8 cellular contexts compared by ENCODE assay signal in the genomic region with DNA sequence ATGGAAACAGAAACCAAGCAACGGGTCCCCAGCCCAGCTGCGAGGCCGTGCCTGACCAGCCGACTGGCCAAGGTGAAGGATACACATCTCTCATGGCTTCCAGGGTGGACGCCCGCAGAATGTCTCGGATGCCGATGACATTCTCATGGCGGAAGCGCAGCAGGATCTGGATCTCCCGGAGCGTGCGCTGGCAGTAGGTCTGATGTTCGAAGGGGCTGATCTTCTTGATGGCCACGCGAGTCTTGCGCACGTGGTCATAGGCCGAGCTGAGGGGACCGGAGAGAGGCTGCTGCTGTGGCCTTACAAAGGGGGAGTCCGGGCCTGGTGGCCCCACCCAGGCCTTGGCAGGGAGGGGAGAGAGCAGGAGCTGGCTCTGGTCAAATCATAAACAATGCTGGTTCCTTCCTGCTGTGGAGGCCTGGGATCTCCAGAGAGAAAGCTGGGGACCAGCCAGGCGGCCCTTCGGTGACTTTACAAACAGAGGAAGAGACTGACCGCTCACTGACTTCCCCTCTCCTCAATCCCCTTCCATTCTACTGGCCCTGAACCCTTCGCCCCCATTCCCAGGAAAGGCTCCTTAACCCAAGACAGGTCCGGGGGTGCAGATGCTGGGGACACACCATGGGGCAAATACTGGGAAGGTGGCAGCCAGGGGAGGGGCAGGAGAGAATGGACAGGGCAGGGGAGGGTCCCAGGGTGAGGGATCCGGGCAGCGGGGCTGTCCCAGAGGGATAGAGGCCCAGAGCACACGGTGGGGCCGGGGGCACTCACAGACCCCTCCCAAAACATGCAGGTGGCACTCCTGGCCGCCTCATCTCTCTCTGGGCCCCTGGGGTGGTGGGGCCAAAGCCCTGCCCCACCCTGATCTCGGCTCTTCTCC. TPM values are rescaled to one million over a fixed set of nuclear protein-coding genes. Genes with fewer than 3 reads are reported as not detected.
A peak's percentile ranks its signal among the peaks of the same experiment; 100 is the strongest.
DNase-seq lines count a peak whose midpoint lies in the region; ATAC-seq and TF ChIP-seq lines count a peak whose summit lies in the region.

No MANE protein-coding gene starts in this region.

- CTCF ChIA-PET in SK-N-SH (lab: Yijun Ruan, JAX) = interaction anchor here (0.8 to 2.3 kb wide), 2 partner anchors 9 to 90 kb away, joined by 3 to 11 read pairs; partner anchors contain the start of gene GDPD3

- H3K9me3 ChIP-seq in SK-N-SH = no peaks in the 10 kb centered on the region
- no peaks in the 10 kb centered on the region for H3K9me3 ChIP-seq in left lung
- no peaks in the 10 kb centered on the region for H3K9me3 ChIP-seq in suprapubic skin

- TF ChIP-seq EP300 in SK-N-SH (IDR thresholded peaks at IDR 0.05; ENCODE audit: borderline replicate concordance in 1 of 2, low read depth in 1 of 2, low read length in 1 of 2) (no peak), suprapubic skin (IDR thresholded peaks at IDR 0.05) (no peak)

- no peak for TF ChIP-seq POLR2A in suprapubic skin (IDR thresholded peaks at IDR 0.05)

- H4K20me1 ChIP-seq in SK-N-SH (ENCODE audit: insufficient read depth) = no peaks in the 10 kb centered on the region

- H3K79me2 ChIP-seq in SK-N-SH (ENCODE audit: insufficient read depth) = no peaks in the 10 kb centered on the region

- H3K27me3 ChIP-seq in SK-N-SH (ENCODE audit: insufficient read depth) = no peaks in the 10 kb centered on the region
- no peaks in the 10 kb centered on the region for H3K27me3 ChIP-seq in left lung
- H3K27me3 ChIP-seq in suprapubic skin = no peaks in the 10 kb centered on the region

- H3K9ac ChIP-seq in SK-N-SH = peak overlapping the region; percentile 68

- 91% methylated on average over 25 of the region's 32 CpGs for WGBS in SK-N-SH (ENCODE audit: low lambda C conversion rate)
- 61% methylated on average over 18 of the region's 32 CpGs for WGBS in suprapubic skin

- intact Hi-C loops in left lung (cut with DNase I) = no loop called here

- H3K4me2 ChIP-seq in SK-N-SH = peak overlapping the region; percentile 97

- POLR2A ChIA-PET in SK-N-SH (lab: Yijun Ruan, JAX) = no interaction called here

- ATAC-seq in SK-N-SH treated with all-trans-retinoic acid at 6 μM for 48 hours (no peak), left lung (peak; percentile 14)

- peak overlapping the region; percentile 65 to 70 for H3K4me3 ChIP-seq in SK-N-SH (ENCODE audit: low read depth in 2 of 2, low read length in 1 of 2)
- H3K4me3 ChIP-seq in cardiac fibroblast (replicated peaks in 1 of 2; ENCODE audit: low read depth in 2 of 2, low read length in 2 of 2) = peak overlapping the region; percentile 87 to 90
- peak overlapping the region; percentile 74 to 93 for H3K4me3 ChIP-seq in left lung
- H3K4me3 ChIP-seq in suprapubic skin = peak overlapping the region; percentile 61

- H2AFZ ChIP-seq in SK-N-SH (ENCODE audit: low read depth) = peak overlapping the region; percentile 85; the same call in 1 of the 2 replicates

- DNase-seq in SK-N-SH (peak; percentile 43), cardiac fibroblast (ENCODE audit: low read depth in 2 of 2) (peak; percentile 49 to 66), left lung (peak; percentile 43 to 80), suprapubic skin (ENCODE audit: low spot score in 2 of 2) (peak in 1 of 2 donors; percentile 71), NCI-H2029 (lab: John Stamatoyannopoulos, UW) (no peak), dedifferentiated amniotic fluid mesenchymal stem cell (ENCODE audit: extremely low spot score) (no peak), occipital lobe (lab: John Stamatoyannopoulos, UW) (no peak)

- H3K4me1 ChIP-seq in SK-N-SH (ENCODE audit: control insufficient read depth in 1 of 2, insufficient read depth in 2 of 2, low read depth in 1 of 2, low read length in 1 of 2) (peaks cover 9 to 11% of the 10 kb centered on the region in 2 experiments; a peak in 3 of 4 replicates), left lung (peaks cover 7 to 36% of the 10 kb centered on the region in 2 donors), suprapubic skin (peaks cover 30% of the 10 kb centered on the region)

- H3K27ac ChIP-seq in SK-N-SH (ENCODE audit: low read depth in 2 of 2, low read length in 1 of 2) (peak overlapping the region in 1 of 2 experiments; percentile 54; a peak in 1 of 4 replicates), left lung (peak overlapping the region; percentile 87), suprapubic skin (peak overlapping the region; percentile 90)

- H3K36me3 ChIP-seq in SK-N-SH (replicated peaks in 1 of 2; ENCODE audit: control insufficient read depth in 1 of 2, insufficient read depth in 2 of 2, low read length in 1 of 2) (peaks cover 0 to 6% of the 10 kb centered on the region in 2 experiments), left lung (peaks cover 0 to 32% of the 10 kb centered on the region in 2 donors), suprapubic skin (peaks cover 27% of the 10 kb centered on the region)

- peaks cover 14% of the 10 kb centered on the region for H3F3A ChIP-seq in SK-N-SH (replicated peaks; ENCODE audit: insufficient read depth)

- no peak for TF ChIP-seq CTCF in SK-N-SH (IDR thresholded peaks at IDR 0.05)
- no peak for TF ChIP-seq CTCF in cardiac fibroblast (IDR thresholded peaks at IDR 0.05; ENCODE audit: low read depth, low read length)
- no peak for TF ChIP-seq CTCF in left lung (IDR thresholded peaks at IDR 0.05)
- TF ChIP-seq CTCF in suprapubic skin (IDR thresholded peaks at IDR 0.05) = no peak

- H3K9me2 ChIP-seq in SK-N-SH = no peaks in the 10 kb centered on the region

- no peak for TF ChIP-seq RAD21 in SK-N-SH (IDR thresholded peaks at IDR 0.05; ENCODE audit: low read length)

TF ChIP-seq in SK-N-SH, 30 proteins besides CTCF, POLR2A, EP300 and RAD21 (continues in another document):
- TF ChIP-seq, protein P1, sequence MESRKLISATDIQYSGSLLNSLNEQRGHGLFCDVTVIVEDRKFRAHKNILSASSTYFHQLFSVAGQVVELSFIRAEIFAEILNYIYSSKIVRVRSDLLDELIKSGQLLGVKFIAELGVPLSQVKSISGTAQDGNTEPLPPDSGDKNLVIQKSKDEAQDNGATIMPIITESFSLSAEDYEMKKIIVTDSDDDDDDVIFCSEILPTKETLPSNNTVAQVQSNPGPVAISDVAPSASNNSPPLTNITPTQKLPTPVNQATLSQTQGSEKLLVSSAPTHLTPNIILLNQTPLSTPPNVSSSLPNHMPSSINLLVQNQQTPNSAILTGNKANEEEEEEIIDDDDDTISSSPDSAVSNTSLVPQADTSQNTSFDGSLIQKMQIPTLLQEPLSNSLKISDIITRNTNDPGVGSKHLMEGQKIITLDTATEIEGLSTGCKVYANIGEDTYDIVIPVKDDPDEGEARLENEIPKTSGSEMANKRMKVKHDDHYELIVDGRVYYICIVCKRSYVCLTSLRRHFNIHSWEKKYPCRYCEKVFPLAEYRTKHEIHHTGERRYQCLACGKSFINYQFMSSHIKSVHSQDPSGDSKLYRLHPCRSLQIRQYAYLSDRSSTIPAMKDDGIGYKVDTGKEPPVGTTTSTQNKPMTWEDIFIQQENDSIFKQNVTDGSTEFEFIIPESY (IDR thresholded peaks at IDR 0.05; ENCODE audit: borderline replicate concordance, low read depth) = no peak

TF ChIP-seq in SK-N-SH treated with all-trans-retinoic acid at 6 μM for 48 hours, 23 proteins besides CTCF, POLR2A, EP300 and RAD21:
- TF ChIP-seq ZFP3 (CRISPR knock-in tag; IDR thresholded peaks at IDR 0.05) = no peak
- TF ChIP-seq SNAI2 (CRISPR knock-in tag; IDR thresholded peaks at IDR 0.05) = no peak
- TF ChIP-seq CSDC2 (CRISPR knock-in tag; IDR thresholded peaks at IDR 0.05) = no peak
- no peak for TF ChIP-seq BACH2 (CRISPR knock-in tag; IDR thresholded peaks at IDR 0.05; ENCODE audit: borderline replicate concordance)
- TF ChIP-seq ZFP30 (CRISPR knock-in tag; IDR thresholded peaks at IDR 0.05) = no peak
- no peak for TF ChIP-seq TCF4 (CRISPR knock-in tag; IDR thresholded peaks at IDR 0.05; ENCODE audit: borderline replicate concordance)
- no peak for TF ChIP-seq TOX (CRISPR knock-in tag; IDR thresholded peaks at IDR 0.05; ENCODE audit: borderline replicate concordance)
- TF ChIP-seq OSR1 (CRISPR knock-in tag; IDR thresholded peaks at IDR 0.05) = no peak
- no peak for TF ChIP-seq ISL1 (CRISPR knock-in tag; IDR thresholded peaks at IDR 0.05)

RNA-seq across cellular contexts. Expression of gene MAPK3, which starts 1.0 kb away (rescaled TPM):
- polyA plus RNA-seq in SK-N-SH (2012; rRNA removed) = 65.6 and 67.3 TPM in 2 replicates
- polyA plus RNA-seq in SK-N-SH (2012; cell fraction: cytosol; rRNA removed) = 43.2 and 51.4 TPM in 2 replicates
- 77.9 and 84.2 TPM in 2 replicates for polyA plus RNA-seq in SK-N-SH (2012; cell fraction: nucleus; rRNA removed)
- total RNA-seq in left lung (10 to 100 TPM; 70.1 to 95.1 TPM), suprapubic skin (10 to 100 TPM; 34.1 to 62.4 (median 60.1) TPM), occipital lobe (25.7 TPM)

RNA-seq across cellular contexts. Expression of gene GDPD3, which starts 8.6 kb away (rescaled TPM):
- polyA plus RNA-seq in SK-N-SH (2012; rRNA removed) = 1.5 and 2.3 TPM in 2 replicates
- 0.54 and 0.60 TPM in 2 replicates for polyA plus RNA-seq in SK-N-SH (2012; cell fraction: cytosol; rRNA removed)
- polyA plus RNA-seq in SK-N-SH (2012; cell fraction: nucleus; rRNA removed) = 19.2 and 22.3 TPM in 2 replicates
- 1 to 10 TPM; 5.6 to 9.0 TPM for total RNA-seq in left lung
- total RNA-seq in suprapubic skin = 10 to 100 TPM in 3 of 4 donors, 1 to 10 TPM in 1; 8.7 to 40.0 (median 12.5) TPM
- 0.47 TPM for total RNA-seq in occipital lobe

RNA-seq across cellular contexts. Expression of gene YPEL3, which starts 26.0 kb away (rescaled TPM):
- 24.5 and 36.6 TPM in 2 replicates for polyA plus RNA-seq in SK-N-SH (2012; rRNA removed)
- 18.7 and 27.1 TPM in 2 replicates for polyA plus RNA-seq in SK-N-SH (2012; cell fraction: cytosol; rRNA removed)
- polyA plus RNA-seq in SK-N-SH (2012; cell fraction: nucleus; rRNA removed) = 65.2 and 90.5 TPM in 2 replicates
- total RNA-seq in left lung = 10 to 100 TPM; 57.5 to 79.5 TPM
- 100 to 1,000 TPM; 138 to 197 (median 195) TPM for total RNA-seq in suprapubic skin
- 21.1 TPM for total RNA-seq in occipital lobe

RNA-seq across cellular contexts. Expression of gene TBX6, which starts 30.3 kb away (rescaled TPM):
- polyA plus RNA-seq in SK-N-SH (2012; rRNA removed) = 0.16 and 0.18 TPM in 2 replicates
- polyA plus RNA-seq in SK-N-SH (2012; cell fraction: cytosol; rRNA removed) = 0.05 and 0.08 TPM in 2 replicates
- polyA plus RNA-seq in SK-N-SH (2012; cell fraction: nucleus; rRNA removed) = 0.46 and 0.88 TPM in 2 replicates
- total RNA-seq in left lung (1 to 10 TPM; 1.6 TPM), suprapubic skin (1 to 10 TPM; 2.7 to 7.6 (median 4.7) TPM), occipital lobe (0.16 TPM)

RNA-seq across cellular contexts. Expression of gene PPP4C, which starts 46.2 kb away (rescaled TPM):
- 325 and 339 TPM in 2 replicates for polyA plus RNA-seq in SK-N-SH (2012; rRNA removed)
- polyA plus RNA-seq in SK-N-SH (2012; cell fraction: cytosol; rRNA removed) = 180 and 242 TPM in 2 replicates
- 296 and 355 TPM in 2 replicates for polyA plus RNA-seq in SK-N-SH (2012; cell fraction: nucleus; rRNA removed)
- 10 to 100 TPM; 82.5 to 89.8 TPM for total RNA-seq in left lung
- total RNA-seq in suprapubic skin = 10 to 100 TPM; 52.0 to 66.0 (median 61.2) TPM
- 81.4 TPM for total RNA-seq in occipital lobe

Comparison
In these comparisons a context has a peak if more than half of its experiments do, and no peak if none do; other contexts are left out.
1. DNase-seq: peak in SK-N-SH (single experiment), cardiac fibroblast (2 of 2) and left lung (2 of 2); none in NCI-H2029 (single experiment), dedifferentiated amniotic fluid mesenchymal stem cell (single experiment) and occipital lobe (single experiment).
2. Peak in every context shown above with its lines, with median percentiles within 50 percentile points of each other: H3K4me3 ChIP-seq.